ENCODE assay signal across 9 cellular contexts in the genomic region with DNA sequence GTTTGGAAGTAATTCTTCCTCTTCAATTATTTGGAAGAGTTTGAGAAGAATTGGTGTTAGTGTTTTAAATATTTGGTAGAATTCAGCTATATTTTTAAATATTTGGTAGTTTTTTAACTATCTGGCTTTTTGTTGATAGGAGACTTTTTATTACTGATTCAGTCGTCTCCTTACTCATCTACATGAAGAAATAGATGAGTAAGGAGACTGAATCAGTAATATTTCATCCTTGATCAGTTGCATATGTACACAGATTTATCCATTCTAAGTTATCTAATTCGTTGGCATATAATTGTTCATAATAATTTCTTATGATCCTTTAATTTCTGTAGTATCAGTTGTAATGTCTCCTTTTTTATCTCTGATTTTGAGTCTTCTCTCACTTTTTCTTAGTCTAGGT.
"Had no signal": no experiment of that assay in that cellular context is flagged by ENCODE, and none has a peak within 500 bp of the region (broad histone marks: within the 10 kb centered on the region; RNA-seq: fewer than 3 reads in every experiment).

No MANE protein-coding gene starts in this region.

- H2AFZ ChIP-seq: GM23338 had no signal

- H3K36me3 ChIP-seq: HAP-1 had no signal

- H3K4me3 ChIP-seq: GM23338, HAP-1, K562 had no signal

- H3K9me3 ChIP-seq: HAP-1 had no signal

- FAIRE-seq: H1, HTR-8/SVneo, K562 had no signal

- DNase-seq: H7, HFFc6, IMR-90 had no signal

- H3K4me1 ChIP-seq: HAP-1 had no signal

- H3K4me2 ChIP-seq: GM23338 had no signal

- H3K27ac ChIP-seq: HL-60 had no signal
